In the genomic region with DNA sequence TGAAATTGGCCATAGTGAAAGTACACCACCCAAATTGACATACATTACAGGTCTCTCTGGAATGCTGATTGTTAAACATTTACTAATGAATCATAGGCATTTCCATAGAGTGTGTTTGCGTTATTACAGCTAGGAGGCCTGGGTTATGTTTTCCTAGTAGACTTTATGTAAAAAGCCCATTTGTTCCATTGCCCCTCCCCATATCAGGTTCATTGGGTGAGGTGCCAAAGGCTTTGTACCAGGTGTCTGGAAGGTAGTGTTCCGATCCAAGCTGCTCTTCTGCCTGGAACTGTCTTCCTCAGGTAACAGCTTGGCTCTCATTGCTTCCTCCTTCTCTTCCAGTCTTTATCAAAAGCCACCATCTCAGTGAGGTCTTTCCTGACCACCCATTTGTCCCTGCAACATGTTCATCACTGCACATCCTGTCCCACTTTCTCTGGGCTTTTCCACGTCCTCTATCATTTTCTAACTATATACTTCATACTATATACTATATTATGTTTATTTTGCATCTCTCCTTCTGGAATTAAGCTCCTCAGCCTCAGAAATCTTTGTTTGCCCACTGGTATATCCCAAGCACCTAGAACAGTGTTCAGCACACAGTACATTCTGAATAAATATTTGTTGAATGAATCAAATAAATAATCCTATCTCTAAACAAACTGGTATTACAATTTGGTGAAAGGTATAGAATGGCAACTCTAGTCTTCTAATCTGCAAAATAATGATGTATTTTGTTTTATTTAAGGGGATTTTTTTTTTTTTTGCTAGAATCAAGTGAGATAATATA, we compare ENCODE assay signal across 1 cellular context.
TF ChIP-seq lines count a peak whose summit lies in the region.

No MANE protein-coding gene starts in this region.

TF ChIP-seq in A549, 52 proteins besides CTCF, POLR2A, EP300 and RAD21 (continued from another document):
- peak; percentile 23 to 64; a peak in 2 of 4 replicates for TF ChIP-seq CEBPB (IDR thresholded peaks at IDR 0.05)
